ENCODE assay signal across 36 cellular contexts in the genomic region with DNA sequence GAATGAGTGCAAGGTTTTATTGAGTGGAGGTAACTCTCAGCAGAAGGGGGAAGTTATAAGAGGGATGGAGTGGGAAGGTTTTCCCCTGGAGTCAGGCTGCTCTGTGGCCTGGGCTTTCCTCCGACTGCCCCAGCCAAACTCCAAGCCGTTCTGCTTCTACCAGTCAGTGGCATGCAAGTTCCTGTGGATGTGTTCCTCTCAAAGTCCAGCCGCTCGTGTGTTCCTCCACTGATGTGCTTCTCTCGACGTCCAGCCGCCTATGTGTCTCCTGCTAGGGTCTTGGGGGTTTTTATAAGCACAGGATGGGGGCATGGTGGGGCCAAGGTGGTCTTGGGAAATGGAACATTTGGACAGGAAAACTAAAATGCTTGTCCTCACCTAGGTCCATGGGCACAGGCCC. TPM values are rescaled to one million over a fixed set of nuclear protein-coding genes. Genes with fewer than 3 reads are reported as not detected.
"Had no signal": no experiment of that assay in that cellular context is flagged by ENCODE, and none has a peak within 500 bp of the region (broad histone marks: within the 10 kb centered on the region; RNA-seq: fewer than 3 reads in every experiment).

No MANE protein-coding gene starts in this region.

- H3K4me3 ChIP-seq: MG63 had no signal

- DNase-seq: Karpas-422, Kasumi-1, MG63, MM.1S, NCI-H1048, NCI-H1092, NCI-H1092 treated with DMSO at 0.1 percent for 48 hours, NCI-H1105, NCI-H1105 treated with DMSO at 0.1 percent for 48 hours, NCI-H1417, NCI-H1417 treated with DMSO at 0.1 percent for 48 hours, NCI-H1436, NCI-H1436 treated with DMSO at 0.1 percent for 48 hours, NCI-H146, NCI-H1694, NCI-H1694 treated with DMSO at 0.1 percent for 48 hours, NCI-H187, NCI-H187 treated with DMSO at 0.1 percent for 48 hours, NCI-H1930, NCI-H2029, NCI-H2029 treated with DMSO at 0.1 percent for 48 hours, NCI-H2081, NCI-H2081 treated with DMSO at 0.1 percent for 48 hours, NCI-H2107, NCI-H2171, NCI-H2171 treated with DMSO at 0.1 percent for 48 hours, NCI-H2227 treated with DMSO at 0.1 percent for 48 hours, NCI-H226, NCI-H345, NCI-H446, NCI-H446 treated with DMSO at 0.1 percent for 48 hours, NCI-H510A, NCI-H510A treated with DMSO at 0.1 percent for 48 hours had no signal

- H3K9ac ChIP-seq: KMS-11 had no signal

- H3K9me3 ChIP-seq: MG63 had no signal

- H3K36me3 ChIP-seq: MG63 had no signal

- H3K27me3 ChIP-seq: MG63 had no signal

- H3K4me2 ChIP-seq: KMS-11 had no signal

- H3K27ac ChIP-seq: KMS-11 had no signal

RNA-seq across cellular contexts. Expression of a gene that starts 28.8 kb away (rescaled TPM):
- total RNA-seq: LHCN-M2, MCF 10A had no signal
